ENCODE assay signal across 7 cellular contexts in the genomic region with DNA sequence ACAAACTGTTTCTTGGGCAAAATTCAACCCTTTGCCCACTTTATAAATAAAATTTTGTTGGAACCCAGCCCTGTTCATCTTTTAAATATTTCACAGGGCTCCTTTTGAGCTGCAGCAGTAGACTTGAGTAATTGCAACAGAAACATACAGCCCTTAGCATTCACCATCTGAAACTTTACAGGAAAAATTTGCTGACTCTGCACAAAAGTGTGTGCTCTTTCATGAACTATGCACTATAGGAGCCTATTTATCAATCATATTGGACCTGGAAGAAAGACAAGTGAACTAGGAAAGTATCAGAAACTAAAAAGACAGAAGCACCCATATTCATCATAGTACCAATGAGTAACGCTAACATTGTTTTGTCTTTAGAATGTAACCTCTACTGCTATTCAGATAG.
"Had no signal": no experiment of that assay in that cellular context is flagged by ENCODE, and none has a peak within 500 bp of the region (broad histone marks: within the 10 kb centered on the region; RNA-seq: fewer than 3 reads in every experiment).

No MANE protein-coding gene starts in this region.

- H3K36me3 ChIP-seq: HAP-1 had no signal

- H3K4me2 ChIP-seq: GM23338 had no signal

- DNase-seq: H7, HFFc6, KG1 had no signal

- H2AFZ ChIP-seq: GM23338 had no signal

- H3K4me3 ChIP-seq: GM23338, HAP-1 had no signal

- H3K4me1 ChIP-seq: HAP-1 had no signal

- ATAC-seq: GM23338, HCT116 had no signal

- H3K27ac ChIP-seq: HL-60 had no signal

- H3K9me3 ChIP-seq: HAP-1 had no signal
